11 cellular contexts compared by ENCODE assay signal in the genomic region with DNA sequence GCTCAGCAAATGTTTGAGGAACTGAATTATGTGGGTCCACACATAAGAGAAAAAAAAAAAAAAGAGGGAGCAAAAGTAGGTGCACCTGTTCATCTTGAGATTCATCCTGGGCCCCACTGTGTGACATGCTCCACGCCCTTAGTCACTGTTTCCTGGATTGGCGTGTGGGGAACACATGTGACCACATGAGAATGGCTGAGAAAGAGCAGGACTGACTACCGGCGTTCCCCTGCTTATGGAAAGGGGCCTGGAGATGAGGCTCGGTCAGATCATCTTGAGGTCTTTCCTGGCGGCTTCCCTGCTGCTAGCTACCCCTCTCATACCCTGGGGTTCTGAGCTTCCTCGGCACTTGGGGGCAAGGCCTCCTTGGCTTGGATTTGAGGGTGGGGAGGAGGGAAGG. TPM values are rescaled to one million over a fixed set of nuclear protein-coding genes. Genes with fewer than 3 reads are reported as not detected.
DNase-seq lines count a peak whose midpoint lies in the region; ATAC-seq and TF ChIP-seq lines count a peak whose summit lies in the region.
"Had no signal": no experiment of that assay in that cellular context is flagged by ENCODE, and none has a peak within 500 bp of the region (broad histone marks: within the 10 kb centered on the region; RNA-seq: fewer than 3 reads in every experiment).

No MANE protein-coding gene starts in this region.

- H3K36me3 ChIP-seq in left ventricle myocardium inferior, result peaks cover 7% of the 10 kb centered on the region
- no peaks in the 10 kb centered on the region for H3K36me3 ChIP-seq in mucosa of descending colon (ENCODE audit: low read depth)
- peaks cover 0 to 18% (median 0%) of the 10 kb centered on the region in 3 donors for H3K36me3 ChIP-seq in tibial nerve
- H3K36me3 ChIP-seq: cardiac muscle cell had no signal

- no peak for ATAC-seq in left cardiac atrium
- ATAC-seq in mucosa of descending colon, result peak; percentile 15
- ATAC-seq in HG02870 (IDR thresholded peaks at IDR 0.05; ENCODE audit: unreplicated experiment), result no peak
- ATAC-seq in GM21786 (IDR thresholded peaks at IDR 0.05; ENCODE audit: unreplicated experiment), result no peak

- TF ChIP-seq EP300 in tibial nerve (IDR thresholded peaks at IDR 0.05), result peak in 1 of 2 donors; percentile 30

- no peaks in the 10 kb centered on the region for H3K9me3 ChIP-seq in left ventricle myocardium inferior (replicated peaks)
- H3K9me3 ChIP-seq in mucosa of descending colon, result no peaks in the 10 kb centered on the region
- no peaks in the 10 kb centered on the region for H3K9me3 ChIP-seq in tibial nerve

- peak overlapping the region; percentile 18 for H3K27ac Mint-ChIP-seq in activated naive CD8-positive, alpha-beta T cell
- H3K27ac Mint-ChIP-seq in mesothelial cell of epicardium, result no peak overlapping the region

- DNase-seq in left ventricle myocardium inferior (no peak), left cardiac atrium (no peak), mucosa of descending colon (no peak), tibial nerve (ENCODE audit: low spot score in 2 of 2) (no peak), mesothelial cell of epicardium (ENCODE audit: low spot score in 2 of 2, unreplicated experiment in 2 of 2) (no peak)
- DNase-seq: DMS 273 treated with DMSO at 0.1 percent for 48 hours, NCI-H2171 treated with DMSO at 0.1 percent for 48 hours had no signal

- TF ChIP-seq POLR2A in tibial nerve (IDR thresholded peaks at IDR 0.05), result no peak

- H3K4me1 ChIP-seq in left ventricle myocardium inferior (peaks cover 97% of the 10 kb centered on the region), mucosa of descending colon (ENCODE audit: low read depth) (peaks cover 70% of the 10 kb centered on the region), tibial nerve (peaks cover 0 to 84% (median 51%) of the 10 kb centered on the region in 4 donors)

- no peaks in the 10 kb centered on the region for H3K9me3 Mint-ChIP-seq in activated naive CD8-positive, alpha-beta T cell (ENCODE audit: low read depth)
- H3K9me3 Mint-ChIP-seq in mesothelial cell of epicardium, result no peaks in the 10 kb centered on the region

- peaks cover 12% of the 10 kb centered on the region for H3K36me3 Mint-ChIP-seq in activated naive CD8-positive, alpha-beta T cell
- H3K36me3 Mint-ChIP-seq in mesothelial cell of epicardium, result no peaks in the 10 kb centered on the region

- peaks cover 77% of the 10 kb centered on the region for H3K4me1 Mint-ChIP-seq in activated naive CD8-positive, alpha-beta T cell (ENCODE audit: low read depth)
- H3K4me1 Mint-ChIP-seq in mesothelial cell of epicardium, result peaks cover 40% of the 10 kb centered on the region

- no peaks in the 10 kb centered on the region for H3K27me3 ChIP-seq in left ventricle myocardium inferior (ENCODE audit: low read depth)
- H3K27me3 ChIP-seq in tibial nerve, result no peaks in the 10 kb centered on the region
- H3K27me3 ChIP-seq: cardiac muscle cell had no signal

- peak overlapping the region; percentile 95 for H3K4me3 Mint-ChIP-seq in activated naive CD8-positive, alpha-beta T cell
- no peak overlapping the region for H3K4me3 Mint-ChIP-seq in mesothelial cell of epicardium

- H3K27me3 Mint-ChIP-seq in activated naive CD8-positive, alpha-beta T cell, result no peaks in the 10 kb centered on the region
- H3K27me3 Mint-ChIP-seq in mesothelial cell of epicardium (ENCODE audit: low read depth), result no peaks in the 10 kb centered on the region

- TF ChIP-seq CTCF in left ventricle myocardium inferior (IDR thresholded peaks at IDR 0.05; ENCODE audit: borderline replicate concordance), result no peak
- TF ChIP-seq CTCF in mucosa of descending colon (IDR thresholded peaks at IDR 0.05), result no peak
- TF ChIP-seq CTCF in tibial nerve (IDR thresholded peaks at IDR 0.05), result no peak
- no peak for TF ChIP-seq CTCF in mesothelial cell of epicardium (IDR thresholded peaks at IDR 0.05; ENCODE audit: unreplicated experiment)

- WGBS in tibial nerve, 2 donors, result 62 to 75% methylated on average over 7 of the region's 7 CpGs

- H3K4me3 ChIP-seq in left ventricle myocardium inferior (peak overlapping the region; percentile 93), mucosa of descending colon (no peak overlapping the region), tibial nerve (peak overlapping the region in 1 of 4 donors; percentile 90)
- H3K4me3 ChIP-seq: cardiac muscle cell had no signal

- intact Hi-C loops in left ventricle myocardium inferior (cut with micrococcal nuclease), result no loop called here
- intact Hi-C loops in left cardiac atrium (cut with DNase I), result loop anchor here in 1 of 2 donors (10.0 kb wide), 1 partner anchor 364 kb away; no protein-coding TSS in a partner anchor
- intact Hi-C loops in mucosa of descending colon (cut with DNase I, micrococcal nuclease), result no loop called here

- H3K27ac ChIP-seq in left ventricle myocardium inferior (replicated peaks) (peak overlapping the region; percentile 93), tibial nerve (peak overlapping the region in 3 of 4 donors; percentile 73 to 90 (median 90))
- H3K27ac ChIP-seq: cardiac muscle cell had no signal

RNA-seq across cellular contexts. Expression of a gene that starts 3.9 kb away (rescaled TPM):
- total RNA-seq in left ventricle myocardium inferior (110 TPM), left cardiac atrium (10 to 100 TPM; 68.5 to 84.9 TPM), mucosa of descending colon (10 to 100 TPM; 18.0 to 44.8 (median 26.6) TPM), tibial nerve (10 to 100 TPM; 74.4 to 96.3 (median 85.5) TPM), mesothelial cell of epicardium (31.2 to 33.0 TPM (median 31.5 TPM) in 3 replicates)

RNA-seq across cellular contexts. Expression of a gene that starts 6.0 kb away (rescaled TPM):
- total RNA-seq in left ventricle myocardium inferior, result 24.6 TPM
- total RNA-seq in left cardiac atrium, result 10 to 100 TPM; 25.5 to 30.2 TPM
- total RNA-seq in mucosa of descending colon, result 10 to 100 TPM; 30.3 to 38.1 (median 37.1) TPM
- total RNA-seq in tibial nerve, result 10 to 100 TPM; 37.4 to 70.2 (median 55.2) TPM
- 40.5 to 44.9 TPM (median 43.3 TPM) in 3 replicates for total RNA-seq in mesothelial cell of epicardium
